1 cellular context compared by ENCODE assay signal in the genomic region with DNA sequence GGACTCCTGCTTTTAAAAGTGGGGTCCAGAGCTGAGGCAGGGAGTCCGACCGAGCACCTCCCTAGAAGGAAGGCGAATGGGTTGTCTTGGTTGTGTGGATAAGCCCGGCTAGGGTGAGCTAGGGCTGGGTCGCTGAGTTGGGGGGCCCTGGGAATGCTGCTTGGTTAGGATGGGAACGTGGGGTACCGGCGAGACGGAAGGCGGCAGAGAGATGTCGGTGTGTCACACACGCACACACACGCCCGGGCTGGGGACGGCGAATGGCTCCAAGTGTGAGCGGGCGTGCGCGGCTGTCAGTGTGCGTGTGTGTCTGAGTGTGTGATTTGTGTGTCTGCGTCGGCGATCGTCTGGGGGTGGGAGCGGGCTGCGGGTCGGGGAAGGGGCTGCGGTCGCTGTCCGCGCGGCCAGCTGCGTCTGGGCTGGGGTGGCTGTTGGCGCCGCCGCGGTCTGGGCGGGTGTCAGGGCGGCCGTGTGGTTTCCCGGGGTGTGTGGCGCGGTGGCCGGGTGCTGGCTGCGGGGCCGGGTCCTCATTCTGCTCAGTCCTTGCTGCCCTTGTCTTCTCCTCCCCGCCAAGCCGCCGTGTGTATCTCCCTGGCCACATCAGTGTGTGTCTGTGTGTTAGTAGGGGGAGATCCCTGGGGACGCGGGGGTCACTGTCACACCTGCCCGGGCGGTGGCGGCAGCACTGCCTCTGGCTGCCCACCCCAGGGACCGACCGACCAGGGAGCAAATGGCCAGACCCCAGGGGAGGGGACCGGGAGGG.
TF ChIP-seq lines count a peak whose summit lies in the region.

No MANE protein-coding gene starts in this region.

TF ChIP-seq in K562, 482 proteins besides CTCF, POLR2A, EP300 and RAD21 (continues in another document):
- no peak for TF ChIP-seq ZNF589 (CRISPR knock-in tag; IDR thresholded peaks at IDR 0.05; ENCODE audit: low read depth)
- no peak for TF ChIP-seq IRF2 (CRISPR knock-in tag; IDR thresholded peaks at IDR 0.05)
- TF ChIP-seq, protein P1, sequence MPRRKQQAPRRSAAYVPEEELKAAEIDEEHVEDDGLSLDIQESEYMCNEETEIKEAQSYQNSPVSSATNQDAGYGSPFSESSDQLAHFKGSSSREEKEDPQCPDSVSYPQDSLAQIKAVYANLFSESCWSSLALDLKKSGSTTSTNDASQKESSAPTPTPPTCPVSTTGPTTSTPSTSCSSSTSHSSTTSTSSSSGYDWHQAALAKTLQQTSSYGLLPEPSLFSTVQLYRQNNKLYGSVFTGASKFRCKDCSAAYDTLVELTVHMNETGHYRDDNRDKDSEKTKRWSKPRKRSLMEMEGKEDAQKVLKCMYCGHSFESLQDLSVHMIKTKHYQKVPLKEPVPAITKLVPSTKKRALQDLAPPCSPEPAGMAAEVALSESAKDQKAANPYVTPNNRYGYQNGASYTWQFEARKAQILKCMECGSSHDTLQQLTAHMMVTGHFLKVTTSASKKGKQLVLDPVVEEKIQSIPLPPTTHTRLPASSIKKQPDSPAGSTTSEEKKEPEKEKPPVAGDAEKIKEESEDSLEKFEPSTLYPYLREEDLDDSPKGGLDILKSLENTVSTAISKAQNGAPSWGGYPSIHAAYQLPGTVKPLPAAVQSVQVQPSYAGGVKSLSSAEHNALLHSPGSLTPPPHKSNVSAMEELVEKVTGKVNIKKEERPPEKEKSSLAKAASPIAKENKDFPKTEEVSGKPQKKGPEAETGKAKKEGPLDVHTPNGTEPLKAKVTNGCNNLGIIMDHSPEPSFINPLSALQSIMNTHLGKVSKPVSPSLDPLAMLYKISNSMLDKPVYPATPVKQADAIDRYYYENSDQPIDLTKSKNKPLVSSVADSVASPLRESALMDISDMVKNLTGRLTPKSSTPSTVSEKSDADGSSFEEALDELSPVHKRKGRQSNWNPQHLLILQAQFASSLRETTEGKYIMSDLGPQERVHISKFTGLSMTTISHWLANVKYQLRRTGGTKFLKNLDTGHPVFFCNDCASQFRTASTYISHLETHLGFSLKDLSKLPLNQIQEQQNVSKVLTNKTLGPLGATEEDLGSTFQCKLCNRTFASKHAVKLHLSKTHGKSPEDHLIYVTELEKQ (CRISPR knock-in tag; IDR thresholded peaks at IDR 0.05): no peak
- 0 out of 2 replicates have a peak, but pooled peaks have one; percentile 31 for TF ChIP-seq CXXC5 (CRISPR knock-in tag; IDR thresholded peaks at IDR 0.05)
- TF ChIP-seq, protein P2, sequence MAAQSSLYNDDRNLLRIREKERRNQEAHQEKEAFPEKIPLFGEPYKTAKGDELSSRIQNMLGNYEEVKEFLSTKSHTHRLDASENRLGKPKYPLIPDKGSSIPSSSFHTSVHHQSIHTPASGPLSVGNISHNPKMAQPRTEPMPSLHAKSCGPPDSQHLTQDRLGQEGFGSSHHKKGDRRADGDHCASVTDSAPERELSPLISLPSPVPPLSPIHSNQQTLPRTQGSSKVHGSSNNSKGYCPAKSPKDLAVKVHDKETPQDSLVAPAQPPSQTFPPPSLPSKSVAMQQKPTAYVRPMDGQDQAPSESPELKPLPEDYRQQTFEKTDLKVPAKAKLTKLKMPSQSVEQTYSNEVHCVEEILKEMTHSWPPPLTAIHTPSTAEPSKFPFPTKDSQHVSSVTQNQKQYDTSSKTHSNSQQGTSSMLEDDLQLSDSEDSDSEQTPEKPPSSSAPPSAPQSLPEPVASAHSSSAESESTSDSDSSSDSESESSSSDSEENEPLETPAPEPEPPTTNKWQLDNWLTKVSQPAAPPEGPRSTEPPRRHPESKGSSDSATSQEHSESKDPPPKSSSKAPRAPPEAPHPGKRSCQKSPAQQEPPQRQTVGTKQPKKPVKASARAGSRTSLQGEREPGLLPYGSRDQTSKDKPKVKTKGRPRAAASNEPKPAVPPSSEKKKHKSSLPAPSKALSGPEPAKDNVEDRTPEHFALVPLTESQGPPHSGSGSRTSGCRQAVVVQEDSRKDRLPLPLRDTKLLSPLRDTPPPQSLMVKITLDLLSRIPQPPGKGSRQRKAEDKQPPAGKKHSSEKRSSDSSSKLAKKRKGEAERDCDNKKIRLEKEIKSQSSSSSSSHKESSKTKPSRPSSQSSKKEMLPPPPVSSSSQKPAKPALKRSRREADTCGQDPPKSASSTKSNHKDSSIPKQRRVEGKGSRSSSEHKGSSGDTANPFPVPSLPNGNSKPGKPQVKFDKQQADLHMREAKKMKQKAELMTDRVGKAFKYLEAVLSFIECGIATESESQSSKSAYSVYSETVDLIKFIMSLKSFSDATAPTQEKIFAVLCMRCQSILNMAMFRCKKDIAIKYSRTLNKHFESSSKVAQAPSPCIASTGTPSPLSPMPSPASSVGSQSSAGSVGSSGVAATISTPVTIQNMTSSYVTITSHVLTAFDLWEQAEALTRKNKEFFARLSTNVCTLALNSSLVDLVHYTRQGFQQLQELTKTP (IDR thresholded peaks at IDR 0.05; ENCODE audit: low read depth in 1 of 2, partially characterized antibody in 2 of 2): no peak
- TF ChIP-seq, protein P3, sequence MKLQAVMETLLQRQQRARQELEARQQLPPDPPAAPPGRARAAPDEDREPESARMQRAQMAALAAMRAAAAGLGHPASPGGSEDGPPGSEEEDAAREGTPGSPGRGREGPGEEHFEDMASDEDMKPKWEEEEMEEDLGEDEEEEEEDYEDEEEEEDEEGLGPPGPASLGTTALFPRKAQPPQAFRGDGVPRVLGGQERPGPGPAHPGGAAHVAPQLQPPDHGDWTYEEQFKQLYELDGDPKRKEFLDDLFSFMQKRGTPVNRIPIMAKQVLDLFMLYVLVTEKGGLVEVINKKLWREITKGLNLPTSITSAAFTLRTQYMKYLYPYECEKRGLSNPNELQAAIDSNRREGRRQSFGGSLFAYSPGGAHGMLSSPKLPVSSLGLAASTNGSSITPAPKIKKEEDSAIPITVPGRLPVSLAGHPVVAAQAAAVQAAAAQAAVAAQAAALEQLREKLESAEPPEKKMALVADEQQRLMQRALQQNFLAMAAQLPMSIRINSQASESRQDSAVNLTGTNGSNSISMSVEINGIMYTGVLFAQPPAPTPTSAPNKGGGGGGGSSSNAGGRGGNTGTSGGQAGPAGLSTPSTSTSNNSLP (IDR thresholded peaks at IDR 0.05; ENCODE audit: borderline replicate concordance, low read depth, low read length): no peak
- 0 out of 2 replicates have a peak, but pooled peaks have one; percentile 24 for TF ChIP-seq MTA3 (IDR thresholded peaks at IDR 0.05; ENCODE audit: borderline replicate concordance)
- no peak for TF ChIP-seq MCM3 (IDR thresholded peaks at IDR 0.05)
- TF ChIP-seq GATAD2A (IDR thresholded peaks at IDR 0.05): no peak
- no peak for TF ChIP-seq GATAD2B (IDR thresholded peaks at IDR 0.05; ENCODE audit: borderline replicate concordance)
- no peak for TF ChIP-seq ZNF583 (CRISPR knock-in tag; IDR thresholded peaks at IDR 0.05)
- TF ChIP-seq XRCC5 (IDR thresholded peaks at IDR 0.05; ENCODE audit: low read depth, low read length): no peak
- TF ChIP-seq CEBPG (CRISPR knock-in tag; IDR thresholded peaks at IDR 0.05): no peak
- TF ChIP-seq CEBPG (tag; conservative IDR thresholded peaks at IDR 0.05 in 1 of 2, IDR thresholded peaks at IDR 0.05 in 1 of 2): no peak
- TF ChIP-seq, protein P4, sequence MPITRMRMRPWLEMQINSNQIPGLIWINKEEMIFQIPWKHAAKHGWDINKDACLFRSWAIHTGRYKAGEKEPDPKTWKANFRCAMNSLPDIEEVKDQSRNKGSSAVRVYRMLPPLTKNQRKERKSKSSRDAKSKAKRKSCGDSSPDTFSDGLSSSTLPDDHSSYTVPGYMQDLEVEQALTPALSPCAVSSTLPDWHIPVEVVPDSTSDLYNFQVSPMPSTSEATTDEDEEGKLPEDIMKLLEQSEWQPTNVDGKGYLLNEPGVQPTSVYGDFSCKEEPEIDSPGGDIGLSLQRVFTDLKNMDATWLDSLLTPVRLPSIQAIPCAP (CRISPR knock-in tag; IDR thresholded peaks at IDR 0.05; ENCODE audit: borderline replicate concordance): no peak
- TF ChIP-seq TFAM (CRISPR knock-in tag; conservative IDR thresholded peaks at IDR 0.05): no peak
- TF ChIP-seq NFRKB (IDR thresholded peaks at IDR 0.05; ENCODE audit: low read depth): no peak
- TF ChIP-seq RBM39 (optimal IDR thresholded peaks at IDR 0.05; ENCODE audit: low read depth, low read length): no peak
- TF ChIP-seq, protein P5, sequence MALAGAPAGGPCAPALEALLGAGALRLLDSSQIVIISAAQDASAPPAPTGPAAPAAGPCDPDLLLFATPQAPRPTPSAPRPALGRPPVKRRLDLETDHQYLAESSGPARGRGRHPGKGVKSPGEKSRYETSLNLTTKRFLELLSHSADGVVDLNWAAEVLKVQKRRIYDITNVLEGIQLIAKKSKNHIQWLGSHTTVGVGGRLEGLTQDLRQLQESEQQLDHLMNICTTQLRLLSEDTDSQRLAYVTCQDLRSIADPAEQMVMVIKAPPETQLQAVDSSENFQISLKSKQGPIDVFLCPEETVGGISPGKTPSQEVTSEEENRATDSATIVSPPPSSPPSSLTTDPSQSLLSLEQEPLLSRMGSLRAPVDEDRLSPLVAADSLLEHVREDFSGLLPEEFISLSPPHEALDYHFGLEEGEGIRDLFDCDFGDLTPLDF (CRISPR knock-in tag; IDR thresholded peaks at IDR 0.05): no peak
- TF ChIP-seq HDAC6 (IDR thresholded peaks at IDR 0.05; ENCODE audit: low read depth, low read length): no peak
- no peak for TF ChIP-seq ZNF174 (CRISPR knock-in tag; IDR thresholded peaks at IDR 0.05)
- TF ChIP-seq NFIX (CRISPR knock-in tag; IDR thresholded peaks at IDR 0.05; ENCODE audit: low read depth): no peak
- TF ChIP-seq EHMT2 (IDR thresholded peaks at IDR 0.05): no peak
- TF ChIP-seq ZNF780A (CRISPR knock-in tag; IDR thresholded peaks at IDR 0.05): no peak
- no peak for TF ChIP-seq DACH1 (IDR thresholded peaks at IDR 0.05; ENCODE audit: partially characterized antibody)
- no peak for TF ChIP-seq PTTG1 (tag; IDR thresholded peaks at IDR 0.05; ENCODE audit: low read depth)
- TF ChIP-seq CHCHD3 (CRISPR knock-in tag; IDR thresholded peaks at IDR 0.05): no peak
- TF ChIP-seq ETV5 (CRISPR knock-in tag; IDR thresholded peaks at IDR 0.05; ENCODE audit: low read depth): no peak
- no peak for TF ChIP-seq ZNF408 (CRISPR knock-in tag; IDR thresholded peaks at IDR 0.05; ENCODE audit: low read depth)
- TF ChIP-seq, protein P6, sequence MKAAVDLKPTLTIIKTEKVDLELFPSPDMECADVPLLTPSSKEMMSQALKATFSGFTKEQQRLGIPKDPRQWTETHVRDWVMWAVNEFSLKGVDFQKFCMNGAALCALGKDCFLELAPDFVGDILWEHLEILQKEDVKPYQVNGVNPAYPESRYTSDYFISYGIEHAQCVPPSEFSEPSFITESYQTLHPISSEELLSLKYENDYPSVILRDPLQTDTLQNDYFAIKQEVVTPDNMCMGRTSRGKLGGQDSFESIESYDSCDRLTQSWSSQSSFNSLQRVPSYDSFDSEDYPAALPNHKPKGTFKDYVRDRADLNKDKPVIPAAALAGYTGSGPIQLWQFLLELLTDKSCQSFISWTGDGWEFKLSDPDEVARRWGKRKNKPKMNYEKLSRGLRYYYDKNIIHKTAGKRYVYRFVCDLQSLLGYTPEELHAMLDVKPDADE (conservative IDR thresholded peaks at IDR 0.05; ENCODE audit: control insufficient read depth, low read depth, low read length): no peak
- no peak for TF ChIP-seq TSC22D4 (tag; IDR thresholded peaks at IDR 0.05)
- no peak for TF ChIP-seq SMARCA5 (IDR thresholded peaks at IDR 0.05)
- TF ChIP-seq POLR2G (IDR thresholded peaks at IDR 0.05; ENCODE audit: low read depth, low read length): peak; percentile 29; the same call in 1 of the 2 replicates
- 0 out of 2 replicates have a peak, but pooled peaks have one; percentile 19 for TF ChIP-seq MIER1 (IDR thresholded peaks at IDR 0.05; ENCODE audit: low read depth)
- no peak for TF ChIP-seq NFXL1 (CRISPR knock-in tag; IDR thresholded peaks at IDR 0.05)
- TF ChIP-seq, protein P7, sequence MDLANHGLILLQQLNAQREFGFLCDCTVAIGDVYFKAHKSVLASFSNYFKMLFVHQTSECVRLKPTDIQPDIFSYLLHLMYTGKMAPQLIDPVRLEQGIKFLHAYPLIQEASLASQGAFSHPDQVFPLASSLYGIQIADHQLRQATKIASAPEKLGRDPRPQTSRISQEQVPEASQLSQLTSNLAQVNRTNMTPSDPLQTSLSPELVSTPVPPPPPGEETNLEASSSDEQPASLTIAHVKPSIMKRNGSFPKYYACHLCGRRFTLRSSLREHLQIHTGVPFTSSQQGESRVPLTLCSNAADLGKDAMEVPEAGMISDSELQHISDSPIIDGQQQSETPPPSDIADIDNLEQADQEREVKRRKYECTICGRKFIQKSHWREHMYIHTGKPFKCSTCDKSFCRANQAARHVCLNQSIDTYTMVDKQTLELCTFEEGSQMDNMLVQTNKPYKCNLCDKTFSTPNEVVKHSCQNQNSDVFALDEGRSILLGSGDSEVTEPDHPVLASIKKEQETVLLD (IDR thresholded peaks at IDR 0.05): 0 out of 2 replicates have a peak, but pooled peaks have one; percentile 17
- no peak for TF ChIP-seq SNRNP70 (optimal IDR thresholded peaks at IDR 0.05; ENCODE audit: low read depth, low read length)
- TF ChIP-seq, protein P8, sequence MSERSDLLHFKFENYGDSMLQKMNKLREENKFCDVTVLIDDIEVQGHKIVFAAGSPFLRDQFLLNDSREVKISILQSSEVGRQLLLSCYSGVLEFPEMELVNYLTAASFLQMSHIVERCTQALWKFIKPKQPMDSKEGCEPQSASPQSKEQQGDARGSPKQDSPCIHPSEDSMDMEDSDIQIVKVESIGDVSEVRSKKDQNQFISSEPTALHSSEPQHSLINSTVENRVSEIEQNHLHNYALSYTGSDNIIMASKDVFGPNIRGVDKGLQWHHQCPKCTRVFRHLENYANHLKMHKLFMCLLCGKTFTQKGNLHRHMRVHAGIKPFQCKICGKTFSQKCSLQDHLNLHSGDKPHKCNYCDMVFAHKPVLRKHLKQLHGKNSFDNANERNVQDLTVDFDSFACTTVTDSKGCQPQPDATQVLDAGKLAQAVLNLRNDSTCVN (CRISPR knock-in tag; IDR thresholded peaks at IDR 0.05): no peak
